9 cellular contexts compared by ENCODE assay signal in the genomic region with DNA sequence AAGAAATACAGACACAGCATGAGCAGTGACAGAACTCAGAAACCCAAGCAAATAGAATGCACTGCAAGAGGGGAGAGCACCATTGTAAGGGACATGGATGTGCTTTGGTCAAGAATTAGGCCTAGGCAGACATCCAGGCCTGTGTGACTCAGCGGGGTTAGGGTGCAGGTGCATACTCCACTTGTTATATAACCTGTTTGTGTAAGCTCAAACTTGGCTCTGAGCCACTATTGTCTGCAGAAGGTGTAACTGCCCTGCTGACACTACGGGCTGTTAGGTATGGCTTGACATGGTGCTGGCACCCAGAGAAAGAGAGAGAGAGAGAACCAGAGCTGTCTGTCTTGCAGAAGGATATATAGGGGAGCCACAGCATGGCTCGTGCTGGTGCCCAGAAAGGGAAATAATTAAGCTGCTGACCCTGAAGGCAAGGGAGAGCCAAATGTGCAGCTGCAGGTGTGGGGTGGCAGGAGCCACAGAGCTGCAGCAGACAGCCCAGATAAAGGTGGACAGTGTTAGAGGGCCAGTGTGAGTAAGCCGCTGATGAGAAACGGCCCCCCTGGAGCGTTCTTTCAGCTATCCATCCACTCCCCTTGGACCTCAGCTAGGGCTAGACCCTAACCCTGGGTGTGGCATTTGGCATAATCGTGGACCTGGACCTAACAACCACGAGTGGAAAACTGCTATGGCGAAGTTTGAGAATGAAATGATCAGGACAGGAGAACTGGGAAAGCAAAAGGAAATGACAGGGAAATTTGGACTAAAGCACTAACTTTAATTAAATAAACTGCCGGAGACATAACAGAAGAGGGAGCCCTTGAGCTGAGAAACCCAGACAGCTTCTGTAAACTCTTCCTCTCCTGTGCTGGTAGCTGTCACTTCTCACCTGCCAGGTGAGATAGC.
DNase-seq lines count a peak whose midpoint lies in the region; ATAC-seq, FAIRE-seq and TF ChIP-seq lines count a peak whose summit lies in the region.
"Had no signal": no experiment of that assay in that cellular context is flagged by ENCODE, and none has a peak within 500 bp of the region (broad histone marks: within the 10 kb centered on the region; RNA-seq: fewer than 3 reads in every experiment).

No MANE protein-coding gene starts in this region.

- peak overlapping the region; percentile 44; the same call in 1 of the 2 replicates for H2BK12ac ChIP-seq in H1 (ENCODE audit: low read depth, low read length)

- no peak overlapping the region for H3K14ac ChIP-seq in H1 (ENCODE audit: insufficient read length)

- H3K56ac ChIP-seq in H1 (replicated peaks; ENCODE audit: insufficient read length, low read depth, low read length), result no peak overlapping the region

- no peak overlapping the region for H3K4ac ChIP-seq in H1 (replicated peaks; ENCODE audit: insufficient read length, low read depth, low read length)

- no peak overlapping the region for H2AK5ac ChIP-seq in H1 (ENCODE audit: low read depth, low read length)

- peak overlapping the region; percentile 76 for H3K4me2 ChIP-seq in OCI-LY3 (ENCODE audit: low read length)
- H3K4me2 ChIP-seq in H1 (ENCODE audit: insufficient read depth in 1 of 2, low read depth in 2 of 2, low read length in 2 of 2), result no peak overlapping the region; a peak in 1 of 4 replicates

- no peaks in the 10 kb centered on the region for H3K23me2 ChIP-seq in H1 (ENCODE audit: low read depth, low read length)

- no peak overlapping the region for H3K23ac ChIP-seq in H1 (ENCODE audit: insufficient read length)

- intact Hi-C loops in Caco-2 (cut with micrococcal nuclease; ENCODE audit: unreplicated experiment), result loop anchor here (1.0 to 10.0 kb wide), 5 partner anchors 92 to 1273 kb away; no protein-coding TSS in a partner anchor

- no peak overlapping the region for H3K9ac ChIP-seq in HUES48 (ENCODE audit: low read depth, low read length)
- H3K9ac ChIP-seq in OCI-LY3 (ENCODE audit: low read length), result peak overlapping the region; percentile 42; the same call in 1 of the 2 replicates
- H3K9ac ChIP-seq in H1 (replicated peaks in 1 of 4; ENCODE audit: extremely low read depth in 1 of 4, low read depth in 3 of 4, low read length in 3 of 4), result no peak overlapping the region
- peak overlapping the region; percentile 52 for H3K9ac ChIP-seq in mucosa of stomach (ENCODE audit: low read length)

- H3K18ac ChIP-seq in H1 (ENCODE audit: extremely low read depth, low read length), result 0 out of 2 replicates have a peak overlapping the region, but pooled peaks have one; percentile 25

- no peak for ATAC-seq in HG03469 (IDR thresholded peaks at IDR 0.05; ENCODE audit: unreplicated experiment)

- no peak overlapping the region for H3K4me3 ChIP-seq in Caco-2 (ENCODE audit: low read depth, low read length)
- no peak overlapping the region for H3K4me3 ChIP-seq in HUES48 (ENCODE audit: low read depth, low read length)
- H3K4me3 ChIP-seq in OCI-LY3 (ENCODE audit: low read length), result peak overlapping the region; percentile 65
- no peak overlapping the region for H3K4me3 ChIP-seq in H1 (ENCODE audit: extremely low read depth in 1 of 4, insufficient read depth in 2 of 4, low read depth in 3 of 4, low read length in 4 of 4)
- H3K4me3 ChIP-seq in mucosa of stomach (ENCODE audit: low read length), result peak overlapping the region; percentile 24

- no TSS peak for BruUV-seq in Caco-2 (replicated peaks; lab: Mats Ljungman, UMichigan)

- H3K79me2 ChIP-seq in OCI-LY3 (ENCODE audit: low read length) (no peaks in the 10 kb centered on the region), H1 (ENCODE audit: control insufficient read depth in 1 of 2, insufficient read depth in 2 of 2, low read length in 2 of 2) (no peaks in the 10 kb centered on the region)

- H3K9me3 Mint-ChIP-seq in Caco-2 (ENCODE audit: unreplicated experiment), result peaks cover 16% of the 10 kb centered on the region

- no peak overlapping the region for H2BK120ac ChIP-seq in H1 (replicated peaks; ENCODE audit: low read depth, low read length)

- CTCF ChIA-PET in Caco-2 (lab: Charles Lee) (interaction anchor here (1.1 to 1.3 kb wide), 2 partner anchors 237 to 427 kb away, joined by 5 to 6 read pairs; no protein-coding TSS in a partner anchor), H1 (lab: Charles Lee; ENCODE audit: partially characterized antibody) (interaction anchor here (0.6 to 4.0 kb wide), 40 partner anchors 9 to 505 kb away, joined by 3 to 26 read pairs (median 3); no protein-coding TSS in a partner anchor)

- peak overlapping the region; percentile 68; the same call in 1 of the 2 replicates for H2BK20ac ChIP-seq in H1 (ENCODE audit: low read length)

- H3K27me3 ChIP-seq in Caco-2 (replicated peaks; ENCODE audit: control insufficient read depth, insufficient read depth, low read length) (no peaks in the 10 kb centered on the region), HUES48 (ENCODE audit: control insufficient read depth, insufficient read depth, low read length) (no peaks in the 10 kb centered on the region), OCI-LY3 (ENCODE audit: low read depth, low read length) (no peaks in the 10 kb centered on the region), H1 (replicated peaks in 1 of 4; ENCODE audit: control insufficient read depth in 3 of 4, extremely low read depth in 1 of 4, insufficient read depth in 3 of 4, low read length in 3 of 4) (peaks cover 0 to 1% (median 0%) of the 10 kb centered on the region in 4 experiments; a peak in 1 of 7 replicates), mucosa of stomach (ENCODE audit: control insufficient read depth, insufficient read depth, low read length) (no peaks in the 10 kb centered on the region)

- H3K4me3 Mint-ChIP-seq in Caco-2 (ENCODE audit: unreplicated experiment), result no peak overlapping the region
- H3K4me3 Mint-ChIP-seq: naive B cell had no signal

- TF ChIP-seq CTCF in Caco-2 (IDR thresholded peaks at IDR 0.05; ENCODE audit: insufficient read depth in 1 of 2, low read depth in 1 of 2, low read length in 1 of 2, severe bottlenecking in 1 of 2, unreplicated experiment in 1 of 2), result peak; percentile 51 to 58
- TF ChIP-seq CTCF in OCI-LY3 (IDR thresholded peaks at IDR 0.05; ENCODE audit: low read depth, low read length), result peak; percentile 74
- peak in 2 of 3 experiments; percentile 59 to 65; a peak in 3 of 4 replicates for TF ChIP-seq CTCF in H1 (IDR thresholded peaks at IDR 0.05; ENCODE audit: control extremely low read depth in 1 of 3, insufficient read depth in 1 of 3, low read depth in 1 of 3, low read length in 3 of 3)

- H3K4me1 ChIP-seq in Caco-2 (no peaks in the 10 kb centered on the region), HUES48 (ENCODE audit: control insufficient read depth, insufficient read depth, low read length) (peaks cover 15% of the 10 kb centered on the region), OCI-LY3 (ENCODE audit: low read length) (peaks cover 19% of the 10 kb centered on the region), H1 (replicated peaks in 1 of 4; ENCODE audit: control insufficient read depth in 3 of 4, insufficient read depth in 4 of 4, low read length in 3 of 4) (peaks cover 0 to 9% (median 2%) of the 10 kb centered on the region in 4 experiments; a peak in 5 of 7 replicates), mucosa of stomach (ENCODE audit: control insufficient read depth, insufficient read depth, low read length) (peaks cover 14% of the 10 kb centered on the region)

- peaks cover 9% of the 10 kb centered on the region for H3K27me3 Mint-ChIP-seq in Caco-2 (ENCODE audit: insufficient read depth, unreplicated experiment)
- H3K27me3 Mint-ChIP-seq: naive B cell had no signal

- H2AFZ ChIP-seq in OCI-LY3 (ENCODE audit: low read depth, low read length), result peak overlapping the region; percentile 75
- H2AFZ ChIP-seq in H1 (ENCODE audit: low read length), result no peak overlapping the region

- no peaks in the 10 kb centered on the region for H4K20me1 ChIP-seq in OCI-LY3 (ENCODE audit: insufficient read depth, low read length)
- no peaks in the 10 kb centered on the region for H4K20me1 ChIP-seq in H1 (replicated peaks in 1 of 2; ENCODE audit: control insufficient read depth in 1 of 2, insufficient read depth in 2 of 2, low read length in 2 of 2)

- TF ChIP-seq POLR2A in H1 (IDR thresholded peaks at IDR 0.05; ENCODE audit: control extremely low read depth in 1 of 2, low read depth in 2 of 2, low read length in 2 of 2), result no peak

- no peak for FAIRE-seq in H1 (lab: Jason Lieb, UNC)

- H4K5ac ChIP-seq in H1 (ENCODE audit: insufficient read length, low read depth, low read length), result no peak overlapping the region

- H2BK5ac ChIP-seq in H1 (ENCODE audit: low read depth, low read length), result peak overlapping the region; percentile 38; the same call in 1 of the 2 replicates

- TF ChIP-seq EP300 in H1 (IDR thresholded peaks at IDR 0.05; ENCODE audit: borderline replicate concordance in 1 of 2, low read depth in 2 of 2, low read length in 2 of 2), result no peak

- H3K79me1 ChIP-seq in H1 (ENCODE audit: low read depth, low read length), result no peaks in the 10 kb centered on the region

- H3K9me3 ChIP-seq in Caco-2 (0 out of 2 replicates have a peak, but pooled peaks cover 3% of the 10 kb centered on the region), HUES48 (ENCODE audit: control insufficient read depth, insufficient read depth, low read length) (peaks cover 11% of the 10 kb centered on the region; the same call in 1 of the 2 replicates), OCI-LY3 (ENCODE audit: insufficient read depth, low read length) (no peaks in the 10 kb centered on the region), H1 (ENCODE audit: insufficient read depth in 2 of 2, low read depth in 1 of 2, low read length in 1 of 2) (0 out of 4 replicates have a peak, but pooled peaks cover 0 to 5% of the 10 kb centered on the region in 2 experiments), mucosa of stomach (ENCODE audit: control insufficient read depth, low read length) (no peaks in the 10 kb centered on the region)

- H3K27ac ChIP-seq in HUES48 (ENCODE audit: low read depth, low read length) (peak overlapping the region; percentile 6), OCI-LY3 (ENCODE audit: low read length) (no peak overlapping the region), H1 (ENCODE audit: low read depth, low read length) (no peak overlapping the region)

- H3K36me3 Mint-ChIP-seq in Caco-2 (ENCODE audit: insufficient read depth, unreplicated experiment), result no peaks in the 10 kb centered on the region

- H4K8ac ChIP-seq in H1 (ENCODE audit: extremely low read depth, insufficient read depth, low read length), result peak overlapping the region; percentile 59; the same call in 1 of the 2 replicates

- WGBS in H1 (ENCODE audit: extremely low coverage in 1 of 2, insufficient coverage in 1 of 2, insufficient read length in 1 of 2, insufficient replicate concordance in 2 of 2, low coverage in 1 of 2, low lambda C conversion rate in 2 of 2, missing lambda C conversion rate in 1 of 2), 2 experiments, result 55% methylated on average over 10 of the region's 10 CpGs; no CpG with 5 or more reads in 1 of the 2 experiments

- DNase-seq in Caco-2 (peak; percentile 38 to 57), GM19240 (ENCODE audit: insufficient read length, low spot score) (peak; percentile 22), H1 (ENCODE audit: low read depth in 1 of 2, low spot score in 2 of 2) (peak in 1 of 2 experiments; percentile 52), GOT3 (lab: John Stamatoyannopoulos, UW) (no peak)
- DNase-seq: naive B cell had no signal

- no peak overlapping the region for H4K91ac ChIP-seq in H1 (replicated peaks; ENCODE audit: insufficient read length, low read length)

- no peaks in the 10 kb centered on the region for H3K4me1 Mint-ChIP-seq in Caco-2 (ENCODE audit: low read depth, unreplicated experiment)
- H3K4me1 Mint-ChIP-seq: naive B cell had no signal

- POLR2A ChIA-PET in Caco-2 (lab: Charles Lee) (no interaction called here), H1 (lab: Charles Lee; ENCODE audit: partially characterized antibody) (interaction anchor here (0.6 kb wide), 1 partner anchor 102 kb away, joined by 3 read pairs; no protein-coding TSS in a partner anchor)

- no peaks in the 10 kb centered on the region for H3K36me3 ChIP-seq in Caco-2 (ENCODE audit: control insufficient read depth, insufficient read depth, low read length)
- no peaks in the 10 kb centered on the region for H3K36me3 ChIP-seq in HUES48 (ENCODE audit: control insufficient read depth, insufficient read depth, low read length)
- H3K36me3 ChIP-seq in OCI-LY3 (replicated peaks; ENCODE audit: low read depth, low read length), result no peaks in the 10 kb centered on the region
- no peaks in the 10 kb centered on the region for H3K36me3 ChIP-seq in H1 (ENCODE audit: control insufficient read depth in 2 of 4, insufficient read depth in 4 of 4, low read length in 3 of 4)
- no peaks in the 10 kb centered on the region for H3K36me3 ChIP-seq in mucosa of stomach (ENCODE audit: control insufficient read depth, insufficient read depth, low read length)

- no peak overlapping the region for H3K27ac Mint-ChIP-seq in Caco-2 (ENCODE audit: unreplicated experiment)
- H3K27ac Mint-ChIP-seq: naive B cell had no signal

- TF ChIP-seq RAD21 in H1 (IDR thresholded peaks at IDR 0.05 in 1 of 2, conservative IDR thresholded peaks at IDR 0.05 in 1 of 2; ENCODE audit: low read depth in 2 of 2, low read length in 2 of 2), result peak; percentile 90 to 92

- peak overlapping the region; percentile 8; the same call in 1 of the 2 replicates for H2BK15ac ChIP-seq in H1 (ENCODE audit: low read length)

Comparison
In these comparisons a context has a peak if more than half of its experiments do, and no peak if none do; other contexts are left out.
1. H3K4me3 ChIP-seq: peak in OCI-LY3 (single experiment) and mucosa of stomach (single experiment); none in Caco-2 (single experiment), HUES48 (single experiment) and H1 (0 of 4).
2. H3K9ac ChIP-seq: peak in OCI-LY3 (single experiment) and mucosa of stomach (single experiment); none in HUES48 (single experiment) and H1 (0 of 4).
3. Peak in every context shown above with its lines, with median percentiles within 50 percentile points of each other: CTCF ChIP-seq.